Comparison of ENCODE assay signal across 5 cellular contexts in genomic region chr17:62490996-62491395, GRCh38. TPM values are rescaled to one million over a fixed set of nuclear protein-coding genes. Genes with fewer than 3 reads are reported as not detected.
DNase-seq lines count a peak whose midpoint lies in the region; ATAC-seq, FAIRE-seq and TF ChIP-seq lines count a peak whose summit lies in the region.
"Not testable (repeated sequence)": the region's sequence is repeated elsewhere in the genome, so short reads cannot be mapped to it uniquely, and the experiment has no call there.

No MANE protein-coding gene starts in this region.

- FAIRE-seq in endothelial cell of umbilical vein (lab: Jason Lieb, UNC): peak; percentile 57

- not testable (repeated sequence) for TF ChIP-seq CTCF in activated CD8-positive, alpha-beta T cell treated with anti-CD3 and anti-CD28 coated beads for 36 hours (IDR thresholded peaks at IDR 0.05); endothelial cell of umbilical vein (IDR thresholded peaks at IDR 0.05; ENCODE audit: extremely low read depth in 1 of 2, insufficient read depth in 1 of 2, low read depth in 1 of 2, low read length in 2 of 2); mucosa of descending colon (IDR thresholded peaks at IDR 0.05)

- not testable (repeated sequence) for H3K4me3 ChIP-seq in endothelial cell of umbilical vein (replicated peaks in 1 of 3; ENCODE audit: insufficient read depth in 1 of 3, low read depth in 1 of 3, low read length in 3 of 3); mucosa of descending colon

- BruUV-seq in endothelial cell of umbilical vein (replicated peaks; lab: Mats Ljungman, UMichigan): not testable (repeated sequence)

- H3K9me3 Mint-ChIP-seq in activated CD8-positive, alpha-beta T cell treated with anti-CD3 and anti-CD28 coated beads for 36 hours; activated naive CD8-positive, alpha-beta T cell treated with anti-CD3 and anti-CD28 coated beads, Interleukin-2, amount 10 ng/mL, durations not matched to agents 7 days and 5 days: not testable (repeated sequence)

- H3K4me1 Mint-ChIP-seq in activated CD8-positive, alpha-beta T cell treated with anti-CD3 and anti-CD28 coated beads for 36 hours (ENCODE audit: low read depth): peaks cover 27% of the 10 kb centered on the region
- H3K4me1 Mint-ChIP-seq in activated naive CD8-positive, alpha-beta T cell treated with anti-CD3 and anti-CD28 coated beads, Interleukin-2, amount 10 ng/mL, durations not matched to agents 7 days and 5 days: peaks cover 11% of the 10 kb centered on the region

- H3K36me3 ChIP-seq in endothelial cell of umbilical vein (ENCODE audit: control insufficient read depth in 2 of 2, extremely low read depth in 1 of 2, insufficient read depth in 2 of 2, low read length in 2 of 2); mucosa of descending colon (ENCODE audit: low read depth): not testable (repeated sequence)

- H3K9ac ChIP-seq in endothelial cell of umbilical vein (replicated peaks; ENCODE audit: extremely low read depth, insufficient read depth, low read length): not testable (repeated sequence)

- CTCF ChIA-PET in activated CD8-positive, alpha-beta T cell treated with anti-CD3 and anti-CD28 coated beads for 36 hours (lab: Charles Lee); endothelial cell of umbilical vein (lab: Charles Lee): not testable (repeated sequence)

- not testable (repeated sequence) for H3K27me3 ChIP-seq in endothelial cell of umbilical vein (ENCODE audit: control insufficient read depth in 2 of 2, insufficient read depth in 2 of 2, low read length in 2 of 2)

- peaks cover 13% of the 10 kb centered on the region for H3K36me3 Mint-ChIP-seq in activated CD8-positive, alpha-beta T cell treated with anti-CD3 and anti-CD28 coated beads for 36 hours (ENCODE audit: low read depth)
- peaks cover 13% of the 10 kb centered on the region for H3K36me3 Mint-ChIP-seq in activated naive CD8-positive, alpha-beta T cell treated with anti-CD3 and anti-CD28 coated beads, Interleukin-2, amount 10 ng/mL, durations not matched to agents 7 days and 5 days

- H3K27me3 Mint-ChIP-seq in activated CD8-positive, alpha-beta T cell treated with anti-CD3 and anti-CD28 coated beads for 36 hours; activated naive CD8-positive, alpha-beta T cell treated with anti-CD3 and anti-CD28 coated beads, Interleukin-2, amount 10 ng/mL, durations not matched to agents 7 days and 5 days: not testable (repeated sequence)

- TF ChIP-seq POLR2A in endothelial cell of umbilical vein (IDR thresholded peaks at IDR 0.05; ENCODE audit: low read depth, low read length): not testable (repeated sequence)

- H3K4me1 ChIP-seq in endothelial cell of umbilical vein (ENCODE audit: control insufficient read depth, extremely low read depth, insufficient read depth, low read length); mucosa of descending colon (ENCODE audit: low read depth): not testable (repeated sequence)

- POLR2A ChIA-PET in activated CD8-positive, alpha-beta T cell treated with anti-CD3 and anti-CD28 coated beads for 36 hours (lab: Charles Lee); activated naive CD8-positive, alpha-beta T cell treated with anti-CD3 and anti-CD28 coated beads, Interleukin-2, amount 10 ng/mL, durations not matched to agents 7 days and 5 days (lab: Charles Lee); endothelial cell of umbilical vein (lab: Charles Lee): not testable (repeated sequence)

- not testable (repeated sequence) for H3K27ac Mint-ChIP-seq in activated CD8-positive, alpha-beta T cell treated with anti-CD3 and anti-CD28 coated beads for 36 hours; activated naive CD8-positive, alpha-beta T cell treated with anti-CD3 and anti-CD28 coated beads, Interleukin-2, amount 10 ng/mL, durations not matched to agents 7 days and 5 days

- H3K4me2 ChIP-seq in endothelial cell of umbilical vein (ENCODE audit: insufficient read depth, low read length): not testable (repeated sequence)

- not testable (repeated sequence) for H2AFZ ChIP-seq in endothelial cell of umbilical vein (ENCODE audit: low read depth, low read length)

- not testable (repeated sequence) for H3K9me3 ChIP-seq in endothelial cell of umbilical vein (replicated peaks; ENCODE audit: control insufficient read depth, insufficient read depth, low read length); mucosa of descending colon

- peaks cover 85% of the 10 kb centered on the region for H3K79me2 ChIP-seq in endothelial cell of umbilical vein (ENCODE audit: control insufficient read depth, insufficient read depth, low read length)

- ATAC-seq in activated CD8-positive, alpha-beta T cell treated with anti-CD3 and anti-CD28 coated beads for 36 hours: peak; percentile 66
- peak; percentile 66 for ATAC-seq in activated naive CD8-positive, alpha-beta T cell treated with anti-CD3 and anti-CD28 coated beads, Interleukin-2, amount 10 ng/mL, durations not matched to agents 7 days and 5 days (ENCODE audit: low read depth)
- peak; percentile 68 for ATAC-seq in mucosa of descending colon

- intact Hi-C loops in activated CD8-positive, alpha-beta T cell treated with anti-CD3 and anti-CD28 coated beads for 36 hours (cut with micrococcal nuclease); endothelial cell of umbilical vein (cut with micrococcal nuclease); mucosa of descending colon (cut with DNase I, micrococcal nuclease): not testable (repeated sequence)

- not testable (repeated sequence) for H3K4me3 Mint-ChIP-seq in activated CD8-positive, alpha-beta T cell treated with anti-CD3 and anti-CD28 coated beads for 36 hours; activated naive CD8-positive, alpha-beta T cell treated with anti-CD3 and anti-CD28 coated beads, Interleukin-2, amount 10 ng/mL, durations not matched to agents 7 days and 5 days

- DNase-seq in Kasumi-1 (lab: John Stamatoyannopoulos, UW): peak; percentile 40 to 43
- DNase-seq in activated CD8-positive, alpha-beta T cell treated with anti-CD3 and anti-CD28 coated beads for 36 hours; activated naive CD8-positive, alpha-beta T cell treated with anti-CD3 and anti-CD28 coated beads, Interleukin-2, amount 10 ng/mL, durations not matched to agents 7 days and 5 days; endothelial cell of umbilical vein (ENCODE audit: low read depth, low spot score); mucosa of descending colon: not testable (repeated sequence)

- not testable (repeated sequence) for H3K27ac ChIP-seq in endothelial cell of umbilical vein (ENCODE audit: insufficient read depth, low read depth, low read length)

- dilution Hi-C loops in endothelial cell of umbilical vein (cut with MboI; ENCODE audit: extremely low pct_ligation_motif_present, low sequenced_read_pairs): not testable (repeated sequence)

- not testable (repeated sequence) for H4K20me1 ChIP-seq in endothelial cell of umbilical vein (replicated peaks; ENCODE audit: control insufficient read depth, extremely low read depth, insufficient read depth, low read length)

- not testable (repeated sequence) for H3K9me1 ChIP-seq in endothelial cell of umbilical vein (replicated peaks; ENCODE audit: control insufficient read depth, extremely low read depth, insufficient read depth, low read length)

RNA-seq across cellular contexts. Expression of gene TLK2, which starts 12.4 kb away (rescaled TPM):
- 10 to 100 TPM; 24.8 to 26.8 TPM for total RNA-seq in activated CD8-positive, alpha-beta T cell treated with anti-CD3 and anti-CD28 coated beads for 36 hours
- total RNA-seq in activated naive CD8-positive, alpha-beta T cell treated with anti-CD3 and anti-CD28 coated beads, Interleukin-2, amount 10 ng/mL, durations not matched to agents 7 days and 5 days: 10 to 100 TPM; 47.1 to 59.3 TPM
- total RNA-seq in endothelial cell of umbilical vein (37.6 and 40.7 TPM in 2 replicates), mucosa of descending colon (10 to 100 TPM; 39.6 to 55.0 (median 47.0) TPM)
- polyA plus RNA-seq in endothelial cell of umbilical vein: 30.7 and 30.9 TPM in 2 replicates
- polyA plus RNA-seq in endothelial cell of umbilical vein (2011; cell fraction: cytosol; rRNA removed): 44.5 and 46.1 TPM in 2 replicates
- polyA plus RNA-seq in endothelial cell of umbilical vein (2011; cell fraction: nucleus; rRNA removed): 39.2 and 66.0 TPM in 2 replicates
- polyA plus RNA-seq in endothelial cell of umbilical vein (2012): 23.1 and 33.8 TPM in 2 replicates
- polyA minus RNA-seq in endothelial cell of umbilical vein: 101 and 117 TPM in 2 replicates
- polyA minus RNA-seq in endothelial cell of umbilical vein (2011; cell fraction: cytosol; rRNA and poly(A)+ RNA removed): 67.8 TPM
- 79.1 and 106 TPM in 2 replicates for polyA minus RNA-seq in endothelial cell of umbilical vein (2011; cell fraction: nucleus; rRNA and poly(A)+ RNA removed)
